ENCODE assay signal across 8 cellular contexts in the genomic region with DNA sequence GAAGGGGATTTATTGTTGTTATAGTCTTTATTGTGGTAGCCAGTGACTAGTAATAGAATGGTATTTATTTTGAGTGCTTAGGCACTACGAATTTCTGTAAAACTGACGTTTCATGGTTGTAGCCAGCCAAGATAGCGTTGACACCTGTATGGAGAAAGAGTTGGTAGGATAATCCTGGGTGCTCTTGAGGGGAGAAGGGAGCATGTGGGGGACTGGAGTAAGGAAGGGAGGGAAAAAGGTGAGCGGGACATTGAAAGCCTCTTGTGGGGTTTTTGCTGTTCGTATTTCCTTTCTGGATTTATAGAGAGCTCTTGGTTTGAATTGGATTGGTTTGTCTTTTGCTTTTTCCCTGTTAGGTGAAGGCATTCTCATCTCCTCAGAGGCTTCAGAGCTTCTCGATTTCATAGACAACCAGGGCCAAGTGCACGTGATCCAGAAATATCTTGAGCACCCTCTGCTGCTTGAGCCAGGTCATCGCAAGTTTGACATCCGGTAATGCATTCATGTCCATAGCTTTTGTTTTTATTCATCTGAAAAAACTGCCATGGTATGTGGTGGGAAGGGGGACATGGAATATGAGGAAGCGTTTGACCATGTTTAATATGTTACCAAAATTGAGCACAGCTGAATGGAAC. TPM values are rescaled to one million over a fixed set of nuclear protein-coding genes. Genes with fewer than 3 reads are reported as not detected.
A peak's percentile ranks its signal among the peaks of the same experiment; 100 is the strongest.
DNase-seq lines count a peak whose midpoint lies in the region; ATAC-seq and TF ChIP-seq lines count a peak whose summit lies in the region.
"Not testable (repeated sequence)": the region's sequence is repeated elsewhere in the genome, so short reads cannot be mapped to it uniquely, and the experiment has no call there.

No MANE protein-coding gene starts in this region.

- DNase-seq in AG20443 (ENCODE audit: low spot score) = peak; percentile 32
- peak; percentile 69 for DNase-seq in NB4 (ENCODE audit: low read depth)
- DNase-seq in SK-N-DZ (ENCODE audit: low spot score) = peak; percentile 68
- DNase-seq in activated T-cell treated with anti-CD3 and anti-CD28 coated beads, Interleukin-2, amount 50 U/mL, for 1 hour = peak; percentile 36
- DNase-seq in endodermal cell = not testable (repeated sequence)
- DNase-seq in left colon = peak in 1 of 2 donors; percentile 41
- peak; percentile 36 for DNase-seq in stimulated activated CD4-positive, alpha-beta T cell treated with anti-CD3 and anti-CD28 coated beads, Interleukin-1b, Interleukin-23, amount 100 ng/mL, for 48 hours

- not testable (repeated sequence) for H3K4me1 Mint-ChIP-seq in endodermal cell

- H3K27me3 Mint-ChIP-seq in endodermal cell (ENCODE audit: insufficient read depth) = not testable (repeated sequence)

- not testable (repeated sequence) for H3K9ac ChIP-seq in endodermal cell (ENCODE audit: extremely low read depth, low read length, poor library complexity, severe bottlenecking)

- H3K36me3 ChIP-seq in endodermal cell (ENCODE audit: control insufficient read depth, insufficient read depth, low read length) = peaks cover 19% of the 10 kb centered on the region

- not testable (repeated sequence) for H3K9me3 Mint-ChIP-seq in endodermal cell

- TF ChIP-seq CTCF in NB4 (IDR thresholded peaks at IDR 0.05; ENCODE audit: low read depth, low read length) (peak; percentile 20), endodermal cell (conservative IDR thresholded peaks at IDR 0.05) (peak; percentile 44)

- H3K27ac ChIP-seq in endodermal cell (ENCODE audit: low read depth, low read length) = not testable (repeated sequence)

- 44 to 90% methylated on average over 2 to 7 of the region's 10 CpGs for WGBS in endodermal cell (ENCODE audit: insufficient coverage in 1 of 2, insufficient read length in 1 of 2), 2 experiments

- not testable (repeated sequence) for H3K27ac Mint-ChIP-seq in endodermal cell

- intact Hi-C loops in left colon (cut with DNase I, micrococcal nuclease) = not testable (repeated sequence)

- not testable (repeated sequence) for H3K27me3 ChIP-seq in endodermal cell (ENCODE audit: control insufficient read depth, insufficient read depth, low read length, poor library complexity, severe bottlenecking)

- not testable (repeated sequence) for H3K4me1 ChIP-seq in endodermal cell (ENCODE audit: control insufficient read depth, insufficient read depth, low read length)

- H3K4me3 Mint-ChIP-seq in endodermal cell = not testable (repeated sequence)

- H3K9me3 ChIP-seq in endodermal cell (ENCODE audit: control insufficient read depth, low read length) = peaks cover 12% of the 10 kb centered on the region

- ATAC-seq in GM18868 (IDR thresholded peaks at IDR 0.05; ENCODE audit: unreplicated experiment) (peak; percentile 41), left colon (peak; percentile 91)

- not testable (repeated sequence) for TF ChIP-seq POLR2A in NB4 (IDR thresholded peaks at IDR 0.05; ENCODE audit: extremely low read depth, insufficient read length)

- H3K4me3 ChIP-seq in NB4 (ENCODE audit: low read depth, low read length); endodermal cell (ENCODE audit: low read length): not testable (repeated sequence)

- peaks cover 30% of the 10 kb centered on the region for H3K36me3 Mint-ChIP-seq in endodermal cell (ENCODE audit: low read depth)

RNA-seq across cellular contexts. Expression of a gene that starts 19.0 kb away (rescaled TPM):
- 84.4 and 85.0 TPM in 2 replicates for polyA plus RNA-seq in SK-N-DZ (2014; cell fraction: cytosol; rRNA removed)
- 64.6 and 67.8 TPM in 2 replicates for polyA plus RNA-seq in SK-N-DZ (2014; cell fraction: nucleus; rRNA removed)
- total RNA-seq in endodermal cell = 10 to 100 TPM; 61.1 to 89.6 TPM
- polyA plus RNA-seq in endodermal cell (2013, experiment 1 of 2) = 58.2 TPM
- 67.1 TPM for polyA plus RNA-seq in endodermal cell (2013, experiment 2 of 2)
- 10 to 100 TPM; 19.9 to 20.5 TPM for total RNA-seq in left colon

RNA-seq across cellular contexts. Expression of a gene that starts 41.3 kb away (rescaled TPM):
- polyA plus RNA-seq in SK-N-DZ (2014; cell fraction: cytosol; rRNA removed) = 26.0 and 34.5 TPM in 2 replicates
- polyA plus RNA-seq in SK-N-DZ (2014; cell fraction: nucleus; rRNA removed) = 21.3 and 28.1 TPM in 2 replicates
- total RNA-seq in endodermal cell (10 to 100 TPM; 25.6 to 31.9 TPM), left colon (10 to 100 TPM; 14.2 to 17.3 TPM)
- polyA plus RNA-seq in endodermal cell (2013, experiment 1 of 2) = 13.9 TPM
- polyA plus RNA-seq in endodermal cell (2013, experiment 2 of 2) = 14.1 TPM
